Comparison of ENCODE assay signal across 1 cellular context in genomic region chr4:139901516-139902327, GRCh38.
TF ChIP-seq lines count a peak whose summit lies in the region.

No MANE protein-coding gene starts in this region.

TF ChIP-seq in HepG2, 621 proteins besides CTCF, POLR2A, EP300 and RAD21 (continued from another document):
- TF ChIP-seq ZNF512B (CRISPR knock-in tag; IDR thresholded peaks at IDR 0.05; ENCODE audit: borderline replicate concordance), result no peak
- TF ChIP-seq, protein P1, sequence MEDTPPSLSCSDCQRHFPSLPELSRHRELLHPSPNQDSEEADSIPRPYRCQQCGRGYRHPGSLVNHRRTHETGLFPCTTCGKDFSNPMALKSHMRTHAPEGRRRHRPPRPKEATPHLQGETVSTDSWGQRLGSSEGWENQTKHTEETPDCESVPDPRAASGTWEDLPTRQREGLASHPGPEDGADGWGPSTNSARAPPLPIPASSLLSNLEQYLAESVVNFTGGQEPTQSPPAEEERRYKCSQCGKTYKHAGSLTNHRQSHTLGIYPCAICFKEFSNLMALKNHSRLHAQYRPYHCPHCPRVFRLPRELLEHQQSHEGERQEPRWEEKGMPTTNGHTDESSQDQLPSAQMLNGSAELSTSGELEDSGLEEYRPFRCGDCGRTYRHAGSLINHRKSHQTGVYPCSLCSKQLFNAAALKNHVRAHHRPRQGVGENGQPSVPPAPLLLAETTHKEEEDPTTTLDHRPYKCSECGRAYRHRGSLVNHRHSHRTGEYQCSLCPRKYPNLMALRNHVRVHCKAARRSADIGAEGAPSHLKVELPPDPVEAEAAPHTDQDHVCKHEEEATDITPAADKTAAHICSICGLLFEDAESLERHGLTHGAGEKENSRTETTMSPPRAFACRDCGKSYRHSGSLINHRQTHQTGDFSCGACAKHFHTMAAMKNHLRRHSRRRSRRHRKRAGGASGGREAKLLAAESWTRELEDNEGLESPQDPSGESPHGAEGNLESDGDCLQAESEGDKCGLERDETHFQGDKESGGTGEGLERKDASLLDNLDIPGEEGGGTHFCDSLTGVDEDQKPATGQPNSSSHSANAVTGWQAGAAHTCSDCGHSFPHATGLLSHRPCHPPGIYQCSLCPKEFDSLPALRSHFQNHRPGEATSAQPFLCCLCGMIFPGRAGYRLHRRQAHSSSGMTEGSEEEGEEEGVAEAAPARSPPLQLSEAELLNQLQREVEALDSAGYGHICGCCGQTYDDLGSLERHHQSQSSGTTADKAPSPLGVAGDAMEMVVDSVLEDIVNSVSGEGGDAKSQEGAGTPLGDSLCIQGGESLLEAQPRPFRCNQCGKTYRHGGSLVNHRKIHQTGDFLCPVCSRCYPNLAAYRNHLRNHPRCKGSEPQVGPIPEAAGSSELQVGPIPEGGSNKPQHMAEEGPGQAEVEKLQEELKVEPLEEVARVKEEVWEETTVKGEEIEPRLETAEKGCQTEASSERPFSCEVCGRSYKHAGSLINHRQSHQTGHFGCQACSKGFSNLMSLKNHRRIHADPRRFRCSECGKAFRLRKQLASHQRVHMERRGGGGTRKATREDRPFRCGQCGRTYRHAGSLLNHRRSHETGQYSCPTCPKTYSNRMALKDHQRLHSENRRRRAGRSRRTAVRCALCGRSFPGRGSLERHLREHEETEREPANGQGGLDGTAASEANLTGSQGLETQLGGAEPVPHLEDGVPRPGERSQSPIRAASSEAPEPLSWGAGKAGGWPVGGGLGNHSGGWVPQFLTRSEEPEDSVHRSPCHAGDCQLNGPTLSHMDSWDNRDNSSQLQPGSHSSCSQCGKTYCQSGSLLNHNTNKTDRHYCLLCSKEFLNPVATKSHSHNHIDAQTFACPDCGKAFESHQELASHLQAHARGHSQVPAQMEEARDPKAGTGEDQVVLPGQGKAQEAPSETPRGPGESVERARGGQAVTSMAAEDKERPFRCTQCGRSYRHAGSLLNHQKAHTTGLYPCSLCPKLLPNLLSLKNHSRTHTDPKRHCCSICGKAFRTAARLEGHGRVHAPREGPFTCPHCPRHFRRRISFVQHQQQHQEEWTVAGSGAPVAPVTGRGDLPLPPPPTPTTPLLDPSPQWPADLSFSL (CRISPR knock-in tag; IDR thresholded peaks at IDR 0.05), result no peak
- no peak for TF ChIP-seq MAZ (IDR thresholded peaks at IDR 0.05; ENCODE audit: borderline replicate concordance, low read depth, low read length)
- TF ChIP-seq MAZ (CRISPR knock-in tag; IDR thresholded peaks at IDR 0.05; ENCODE audit: low read depth), result no peak
- no peak for TF ChIP-seq ZC3H4 (CRISPR knock-in tag; IDR thresholded peaks at IDR 0.05; ENCODE audit: borderline replicate concordance)
- no peak for TF ChIP-seq SNAPC4 (CRISPR knock-in tag; IDR thresholded peaks at IDR 0.05)
- TF ChIP-seq TRAFD1 (CRISPR knock-in tag; IDR thresholded peaks at IDR 0.05; ENCODE audit: borderline replicate concordance), result no peak
- TF ChIP-seq, protein P2, sequence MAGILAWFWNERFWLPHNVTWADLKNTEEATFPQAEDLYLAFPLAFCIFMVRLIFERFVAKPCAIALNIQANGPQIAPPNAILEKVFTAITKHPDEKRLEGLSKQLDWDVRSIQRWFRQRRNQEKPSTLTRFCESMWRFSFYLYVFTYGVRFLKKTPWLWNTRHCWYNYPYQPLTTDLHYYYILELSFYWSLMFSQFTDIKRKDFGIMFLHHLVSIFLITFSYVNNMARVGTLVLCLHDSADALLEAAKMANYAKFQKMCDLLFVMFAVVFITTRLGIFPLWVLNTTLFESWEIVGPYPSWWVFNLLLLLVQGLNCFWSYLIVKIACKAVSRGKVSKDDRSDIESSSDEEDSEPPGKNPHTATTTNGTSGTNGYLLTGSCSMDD (CRISPR knock-in tag; IDR thresholded peaks at IDR 0.05), result no peak
- TF ChIP-seq ZNF614 (CRISPR knock-in tag; IDR thresholded peaks at IDR 0.05; ENCODE audit: borderline replicate concordance), result no peak
- TF ChIP-seq ZNF749 (CRISPR knock-in tag; IDR thresholded peaks at IDR 0.05; ENCODE audit: borderline replicate concordance), result no peak
